In the genomic region with DNA sequence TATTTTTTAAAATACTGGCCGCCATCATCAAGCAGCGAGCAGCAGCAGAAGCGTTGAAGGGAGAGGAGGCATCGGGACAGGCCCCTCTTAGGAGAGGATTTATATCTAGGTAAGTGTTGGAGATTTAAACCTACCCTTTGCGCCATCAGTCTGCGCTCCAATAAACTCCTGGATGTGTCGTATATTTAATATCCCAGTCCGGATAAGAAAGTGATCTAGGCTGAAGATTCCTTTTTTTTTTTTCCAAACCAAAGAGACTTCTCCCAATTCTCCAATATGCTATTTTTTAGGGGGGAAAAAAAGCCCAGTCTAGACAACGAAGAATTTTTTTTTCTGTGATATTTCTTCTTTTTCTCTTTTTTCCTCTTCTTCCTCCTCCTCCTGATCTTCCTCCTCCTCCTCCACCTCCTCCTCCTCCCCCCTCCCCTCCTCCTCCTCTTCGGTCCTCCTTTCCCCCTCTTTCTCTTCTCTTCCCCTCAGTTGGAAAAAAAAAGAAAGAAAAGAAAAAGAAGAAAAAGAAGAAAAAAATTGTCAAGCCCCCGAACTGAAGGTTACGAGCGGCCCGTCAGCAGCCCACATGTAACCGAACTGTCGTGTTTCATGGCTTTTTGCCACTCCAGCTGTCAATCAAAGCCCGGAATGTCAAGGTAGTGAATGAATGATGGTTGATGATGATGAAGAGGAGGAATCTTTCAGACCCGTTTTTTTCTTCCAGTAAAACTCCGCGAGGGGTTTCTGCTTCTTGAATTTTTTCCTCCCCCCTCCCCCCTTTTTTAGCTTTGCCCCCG, we compare ENCODE assay signal across 8 cellular contexts. TPM values are rescaled to one million over a fixed set of nuclear protein-coding genes. Genes with fewer than 3 reads are reported as not detected.
DNase-seq lines count a peak whose midpoint lies in the region; ATAC-seq and TF ChIP-seq lines count a peak whose summit lies in the region.

No MANE protein-coding gene starts in this region.

- H3K27ac Mint-ChIP-seq in memory B cell: peak overlapping the region; percentile 60

- H3K4me3 Mint-ChIP-seq in memory B cell: peak overlapping the region; percentile 95

- no peaks in the 10 kb centered on the region for H3K36me3 ChIP-seq in heart right ventricle
- no peaks in the 10 kb centered on the region for H3K36me3 ChIP-seq in urinary bladder (ENCODE audit: insufficient read depth)

- no peak for TF ChIP-seq CTCF in heart right ventricle (IDR thresholded peaks at IDR 0.05)
- TF ChIP-seq CTCF in cardiac fibroblast (IDR thresholded peaks at IDR 0.05; ENCODE audit: low read depth, low read length): no peak

- WGBS in heart right ventricle, 2 donors: 0 to 1% methylated on average over 21 of the region's 21 CpGs
- WGBS in urinary bladder: under 1% methylated on average over 21 of the region's 21 CpGs

- no peaks in the 10 kb centered on the region for H3K9me3 ChIP-seq in heart right ventricle

- H3K27ac ChIP-seq in heart right ventricle (peak overlapping the region; percentile 91 to 99 (median 96)), urinary bladder (ENCODE audit: low read depth) (peak overlapping the region; percentile 87)

- H3K4me1 Mint-ChIP-seq in memory B cell: peaks cover 39% of the 10 kb centered on the region

- H3K27me3 ChIP-seq in heart right ventricle: peaks cover 0 to 99% (median 21%) of the 10 kb centered on the region in 7 donors

- DNase-seq in heart right ventricle (no peak), cardiac septum (ENCODE audit: low spot score) (no peak), NCI-H526 (lab: John Stamatoyannopoulos, UW) (peak; percentile 52 to 76), cardiac fibroblast (ENCODE audit: low read depth in 2 of 2) (peak in 1 of 2 donors; percentile 59), memory B cell (ENCODE audit: low spot score in 2 of 2) (no peak)
- no peak for DNase-seq in activated CD4-positive, CD25-positive, alpha-beta regulatory T cell treated with anti-CD3 and anti-CD28 coated beads, Interleukin-2, amount 50 U/mL, for 72 hours

- H3K4me1 ChIP-seq in heart right ventricle (peaks cover 0 to 30% (median 10%) of the 10 kb centered on the region in 9 donors), urinary bladder (ENCODE audit: insufficient read depth) (no peaks in the 10 kb centered on the region)

- H3K36me3 Mint-ChIP-seq in memory B cell: peaks cover 6% of the 10 kb centered on the region

- peaks cover 46% of the 10 kb centered on the region for H3K27me3 Mint-ChIP-seq in memory B cell

- peak overlapping the region; percentile 55 to 86 (median 75) for H3K4me3 ChIP-seq in heart right ventricle
- peak overlapping the region; percentile 89 to 90 for H3K4me3 ChIP-seq in cardiac fibroblast (replicated peaks in 1 of 2; ENCODE audit: low read depth in 2 of 2, low read length in 2 of 2)
- peak overlapping the region; percentile 91 for H3K4me3 ChIP-seq in urinary bladder (ENCODE audit: low read depth, low read length)

- H3K9me3 Mint-ChIP-seq in memory B cell: peaks cover 3% of the 10 kb centered on the region

- intact Hi-C loops in heart right ventricle (cut with DNase I): loop anchor here (2.0 to 10.0 kb wide), 13 partner anchors 42 to 1585 kb away; a partner anchor contains a TSS
- intact Hi-C loops in cardiac septum (cut with DNase I): loop anchor here (5.0 kb wide), 4 partner anchors 82 to 512 kb away; no protein-coding TSS in a partner anchor

- ATAC-seq in heart right ventricle: no peak
- ATAC-seq in memory B cell (ENCODE audit: low read depth): peak; percentile 4
- ATAC-seq in HG02981 (IDR thresholded peaks at IDR 0.05; ENCODE audit: unreplicated experiment): no peak

RNA-seq across cellular contexts. Expression of a gene that starts 0.8 kb away (rescaled TPM):
- 10 to 100 TPM; 34.0 to 64.5 (median 48.5) TPM for total RNA-seq in heart right ventricle
- 10 to 100 TPM; 21.1 to 50.1 TPM for polyA plus RNA-seq in heart right ventricle
- total RNA-seq in cardiac septum: 40.3 TPM
- total RNA-seq in urinary bladder: 163 TPM
- 79.8 TPM for polyA plus RNA-seq in urinary bladder

Comparison
In these comparisons a context has a peak if more than half of its experiments do, and no peak if none do; other contexts are left out.
1. DNase-seq: peak in NCI-H526 (2 of 2); none in heart right ventricle (0 of 2), cardiac septum (single experiment), memory B cell (0 of 2) and activated CD4-positive, CD25-positive, alpha-beta regulatory T cell treated with anti-CD3 and anti-CD28 coated beads, Interleukin-2, amount 50 U/mL, for 72 hours (single experiment).
2. Peak in every context shown above with its lines, with median percentiles within 50 percentile points of each other: H3K4me3 ChIP-seq.